ENCODE assay signal across 16 cellular contexts in genomic region chr17:45263477-45263860, GRCh38. TPM values are rescaled to one million over a fixed set of nuclear protein-coding genes. Genes with fewer than 3 reads are reported as not detected.
DNase-seq lines count a peak whose midpoint lies in the region; ATAC-seq and TF ChIP-seq lines count a peak whose summit lies in the region.
"Had no signal": no experiment of that assay in that cellular context is flagged by ENCODE, and none has a peak within 500 bp of the region (broad histone marks: within the 10 kb centered on the region; RNA-seq: fewer than 3 reads in every experiment).

No MANE protein-coding gene starts in this region.

- ATAC-seq in IMR-90 (ENCODE audit: low read depth) (peak; percentile 5; the same call in 1 of the 2 replicates), gastroesophageal sphincter (no peak), PC-3 (no peak), GM18907 (IDR thresholded peaks at IDR 0.05; ENCODE audit: unreplicated experiment) (no peak)

- CTCF ChIA-PET in IMR-90 (lab: Yijun Ruan, JAX): no interaction called here
- CTCF ChIA-PET in PC-3 (lab: Charles Lee): interaction anchor here (0.6 to 1.0 kb wide), 3 partner anchors 10 to 128 kb away, joined by 3 read pairs; partner anchors contain the start of gene ACBD4

- TF ChIP-seq CTCF in IMR-90 (conservative IDR thresholded peaks at IDR 0.05; ENCODE audit: low read depth, low read length) (no peak), gastroesophageal sphincter (IDR thresholded peaks at IDR 0.05) (no peak), osteoblast (IDR thresholded peaks at IDR 0.05; ENCODE audit: extremely low read depth, low read depth, low read length) (no peak), PC-3 (conservative IDR thresholded peaks at IDR 0.05; ENCODE audit: low read depth, low read length) (no peak)

- H3K27me3 ChIP-seq in BLaER1: no peaks in the 10 kb centered on the region
- no peaks in the 10 kb centered on the region for H3K27me3 ChIP-seq in IMR-90 (ENCODE audit: control insufficient read depth, insufficient read depth, low read length)
- no peaks in the 10 kb centered on the region for H3K27me3 ChIP-seq in gastroesophageal sphincter
- peaks cover 4% of the 10 kb centered on the region for H3K27me3 ChIP-seq in osteoblast (ENCODE audit: insufficient read depth, low read length)
- no peaks in the 10 kb centered on the region for H3K27me3 ChIP-seq in PC-3 (ENCODE audit: low read length)
- H3K27me3 ChIP-seq: ascending aorta had no signal

- POLR2A ChIA-PET in IMR-90 (lab: Charles Lee; ENCODE audit: unreplicated experiment) (no interaction called here), PC-3 (lab: Charles Lee; ENCODE audit: unreplicated experiment) (no interaction called here)

- H2AFZ ChIP-seq in IMR-90 (replicated peaks; ENCODE audit: low read length, poor library complexity): no peak overlapping the region
- no peak overlapping the region for H2AFZ ChIP-seq in osteoblast (ENCODE audit: low read length)
- H2AFZ ChIP-seq in PC-3 (ENCODE audit: low read length): no peak overlapping the region

- H3K9me3 ChIP-seq in BLaER1 (no peaks in the 10 kb centered on the region), IMR-90 (ENCODE audit: control insufficient read depth, insufficient read depth, low read length) (no peaks in the 10 kb centered on the region), gastroesophageal sphincter (no peaks in the 10 kb centered on the region), osteoblast (ENCODE audit: low read depth, low read length) (no peaks in the 10 kb centered on the region), PC-3 (ENCODE audit: low read length) (no peaks in the 10 kb centered on the region)
- H3K9me3 ChIP-seq: ascending aorta had no signal

- no peak overlapping the region for H2AK9ac ChIP-seq in IMR-90 (replicated peaks; ENCODE audit: low read depth, low read length, poor library complexity)

- H3K36me3 ChIP-seq in BLaER1: peaks cover 60% of the 10 kb centered on the region
- peaks cover 44% of the 10 kb centered on the region for H3K36me3 ChIP-seq in IMR-90 (ENCODE audit: control insufficient read depth, insufficient read depth, low read length)
- H3K36me3 ChIP-seq in gastroesophageal sphincter: peaks cover 0 to 53% of the 10 kb centered on the region in 2 donors
- peaks cover 48% of the 10 kb centered on the region for H3K36me3 ChIP-seq in osteoblast (ENCODE audit: insufficient read depth, low read length)
- H3K36me3 ChIP-seq in PC-3 (ENCODE audit: low read depth, low read length): peaks cover 39% of the 10 kb centered on the region

- H3K9me2 ChIP-seq in PC-3 (replicated peaks; ENCODE audit: low read length): no peaks in the 10 kb centered on the region

- H4K5ac ChIP-seq in IMR-90 (ENCODE audit: low read depth, low read length): no peak overlapping the region

- no peak overlapping the region for H3K14ac ChIP-seq in IMR-90 (replicated peaks; ENCODE audit: low read depth, low read length)

- DNase-seq in IMR-90: no peak
- DNase-seq in osteoblast (ENCODE audit: insufficient read length, low spot score, missing footprints): peak; percentile 52
- no peak for DNase-seq in PC-3
- DNase-seq in KBM-7: no peak
- no peak for DNase-seq in T1000 (lab: John Stamatoyannopoulos, UW)
- DNase-seq: activated B cell treated with CpG ODN at 0.5 μM for 24 hours; AML-193; DND-41; mammary epithelial cell; NCI-H1105 treated with DMSO at 0.1 percent for 48 hours; occipital lobe; stimulated activated CD4-positive, alpha-beta T cell treated with anti-CD3 and anti-CD28 coated beads, Interleukin-15, amount 100 ng/mL, for 24 hours had no signal

- TF ChIP-seq POLR2A in IMR-90 (IDR thresholded peaks at IDR 0.05; ENCODE audit: low read depth, low read length) (no peak), gastroesophageal sphincter (IDR thresholded peaks at IDR 0.05) (no peak)

- no peak overlapping the region for H2BK5ac ChIP-seq in IMR-90 (ENCODE audit: low read depth, low read length, poor library complexity, severe bottlenecking)

- H3K9me1 ChIP-seq in IMR-90 (ENCODE audit: insufficient read depth, low read length): peaks cover 3% of the 10 kb centered on the region; the same call in 1 of the 2 replicates

- H3K79me2 ChIP-seq in osteoblast (ENCODE audit: insufficient read depth, low read length) (no peaks in the 10 kb centered on the region), PC-3 (ENCODE audit: low read length) (no peaks in the 10 kb centered on the region)

- H3K27ac ChIP-seq in BLaER1 (no peak overlapping the region), IMR-90 (ENCODE audit: insufficient read depth, low read length) (no peak overlapping the region), gastroesophageal sphincter (peak overlapping the region in 3 of 4 donors; percentile 26 to 78 (median 56)), osteoblast (ENCODE audit: low read depth, low read length) (no peak overlapping the region), PC-3 (ENCODE audit: low read length) (no peak overlapping the region)
- H3K27ac ChIP-seq: ascending aorta had no signal

- no peak for TF ChIP-seq EP300 in gastroesophageal sphincter (IDR thresholded peaks at IDR 0.05)

- dilution Hi-C loops in IMR-90 (cut with HindIII; ENCODE audit: low sequenced_read_pairs, unreplicated experiment): no loop called here

- H3K56ac ChIP-seq in IMR-90 (ENCODE audit: extremely low read depth, insufficient read depth, low read length): no peak overlapping the region

- peaks cover 73% of the 10 kb centered on the region for H3K4me1 ChIP-seq in BLaER1
- peaks cover 27% of the 10 kb centered on the region for H3K4me1 ChIP-seq in IMR-90 (ENCODE audit: control insufficient read depth, insufficient read depth, low read length)
- peaks cover 0 to 25% (median 9%) of the 10 kb centered on the region in 3 donors for H3K4me1 ChIP-seq in gastroesophageal sphincter
- peaks cover 31% of the 10 kb centered on the region for H3K4me1 ChIP-seq in osteoblast (ENCODE audit: insufficient read depth, low read length)
- H3K4me1 ChIP-seq in PC-3 (ENCODE audit: insufficient read depth, low read length): peaks cover 26% of the 10 kb centered on the region

- no peak overlapping the region for H4K91ac ChIP-seq in IMR-90 (ENCODE audit: insufficient read depth, low read depth, low read length)

- intact Hi-C loops in IMR-90 (cut with micrococcal nuclease): no loop called here
- intact Hi-C loops in PC-3 (cut with micrococcal nuclease): no loop called here

- no peak overlapping the region for H2BK20ac ChIP-seq in IMR-90 (ENCODE audit: low read depth, low read length)

- WGBS in IMR-90 (ENCODE audit: extremely low coverage in 2 of 2, insufficient read length in 1 of 2), 2 experiments: 100% methylated on average over 3 of the region's 7 CpGs; no CpG with 5 or more reads in 1 of the 2 experiments
- WGBS in gastroesophageal sphincter (ENCODE audit: low coverage in 1 of 2), 2 donors: 100% methylated on average over 2 of the region's 7 CpGs; no CpG with 5 or more reads in 1 of the 2 donors

- no peak overlapping the region for H3K23ac ChIP-seq in IMR-90 (ENCODE audit: low read depth, low read length)

- H3K4me3 ChIP-seq in BLaER1: no peak overlapping the region
- no peak overlapping the region for H3K4me3 ChIP-seq in IMR-90 (ENCODE audit: insufficient read depth, low read depth, low read length)
- H3K4me3 ChIP-seq in gastroesophageal sphincter: no peak overlapping the region
- H3K4me3 ChIP-seq in osteoblast (ENCODE audit: insufficient read depth, low read length): no peak overlapping the region
- no peak overlapping the region for H3K4me3 ChIP-seq in PC-3 (ENCODE audit: low read length)
- H3K4me3 ChIP-seq: ascending aorta had no signal

- BruUV-seq in IMR-90 (replicated peaks; lab: Mats Ljungman, UMichigan) (no TSS peak), PC-3 (replicated peaks; lab: Mats Ljungman, UMichigan) (no TSS peak)

- in situ Hi-C loops in IMR-90 (cut with MboI; ENCODE audit: low sequenced_read_pairs): no loop called here
- in situ Hi-C loops in KBM-7 (cut with MboI; ENCODE audit: low pct_unique_long_range_greater_than_20kb, low sequenced_read_pairs): no loop called here

- no peak for TF ChIP-seq RAD21 in IMR-90 (IDR thresholded peaks at IDR 0.05; ENCODE audit: low read length)

- H2BK120ac ChIP-seq in IMR-90 (ENCODE audit: low read depth, low read length): no peak overlapping the region

- no peaks in the 10 kb centered on the region; a peak in 1 of 4 replicates for H3K79me1 ChIP-seq in IMR-90 (ENCODE audit: low read depth in 1 of 2, low read length in 2 of 2)

- H2BK15ac ChIP-seq in IMR-90 (ENCODE audit: low read depth, low read length): no peak overlapping the region

- H4K20me1 ChIP-seq in BLaER1 (peaks cover 59% of the 10 kb centered on the region), IMR-90 (ENCODE audit: insufficient read depth, low read length) (peaks cover 12% of the 10 kb centered on the region), osteoblast (ENCODE audit: insufficient read depth, low read length) (peaks cover 69% of the 10 kb centered on the region), PC-3 (ENCODE audit: low read length) (no peaks in the 10 kb centered on the region)

- H3K4ac ChIP-seq in IMR-90 (ENCODE audit: low read depth, low read length): no peak overlapping the region

- H3K9ac ChIP-seq in BLaER1: no peak overlapping the region
- H3K9ac ChIP-seq in IMR-90 (ENCODE audit: low read depth, low read length): no peak overlapping the region
- H3K9ac ChIP-seq in PC-3 (ENCODE audit: low read length): no peak overlapping the region

- H3K4me2 ChIP-seq in BLaER1: peak overlapping the region; percentile 96
- no peak overlapping the region for H3K4me2 ChIP-seq in IMR-90 (ENCODE audit: low read depth, low read length)
- H3K4me2 ChIP-seq in osteoblast (ENCODE audit: insufficient read depth, low read length): no peak overlapping the region
- H3K4me2 ChIP-seq in PC-3 (ENCODE audit: low read length): no peak overlapping the region

- peaks cover 4% of the 10 kb centered on the region for H3F3A ChIP-seq in PC-3 (ENCODE audit: low read length, unreplicated experiment)

- no peak overlapping the region for H4K8ac ChIP-seq in IMR-90 (ENCODE audit: low read depth in 2 of 2, low read length in 2 of 2)

- H3K18ac ChIP-seq in IMR-90 (ENCODE audit: low read depth, low read length): no peak overlapping the region

- no peak overlapping the region for H2AK5ac ChIP-seq in IMR-90 (ENCODE audit: low read depth, low read length)

RNA-seq across cellular contexts. Expression of gene SPATA32, which starts 1.6 kb away (rescaled TPM):
- total RNA-seq in IMR-90 (2012; rRNA removed): under 0.01 and 0.18 TPM in 2 replicates
- not detected in 2 replicates for polyA plus RNA-seq in IMR-90 (2012; rRNA removed)
- polyA plus RNA-seq in IMR-90 (2012; cell fraction: cytosol; rRNA removed): not detected in 2 replicates
- 0.09 TPM in 1 of 2 replicates, not detected in the other for polyA plus RNA-seq in IMR-90 (2012; cell fraction: nucleus; rRNA removed; ENCODE audit: low replicate concordance)
- total RNA-seq in gastroesophageal sphincter: not detected
- total RNA-seq in osteoblast: not detected in 2 replicates
- not detected in 2 replicates for total RNA-seq in PC-3 (2014; rRNA removed)
- total RNA-seq: ascending aorta, occipital lobe had no signal
- polyA plus RNA-seq: mammary epithelial cell had no signal

RNA-seq across cellular contexts. Expression of gene FMNL1, which starts 41.8 kb away (rescaled TPM):
- total RNA-seq in IMR-90 (2012; rRNA removed): 0.36 and 0.56 TPM in 2 replicates
- polyA plus RNA-seq in IMR-90 (2012; rRNA removed): 1.4 and 2.3 TPM in 2 replicates
- 4.2 and 5.3 TPM in 2 replicates for polyA plus RNA-seq in IMR-90 (2012; cell fraction: cytosol; rRNA removed)
- polyA plus RNA-seq in IMR-90 (2012; cell fraction: nucleus; rRNA removed; ENCODE audit: low replicate concordance): 10.8 and 12.1 TPM in 2 replicates
- 10 to 100 TPM; 12.0 to 21.9 (median 14.9) TPM for total RNA-seq in gastroesophageal sphincter
- total RNA-seq in osteoblast: 2.7 and 3.6 TPM in 2 replicates
- 8.2 and 14.2 TPM in 2 replicates for total RNA-seq in PC-3 (2014; rRNA removed)

RNA-seq across cellular contexts. Expression of gene MAP3K14, which starts 53.4 kb away (rescaled TPM):
- 3.6 and 4.1 TPM in 2 replicates for total RNA-seq in IMR-90 (2012; rRNA removed)
- polyA plus RNA-seq in IMR-90 (2012; rRNA removed): 19.9 and 21.7 TPM in 2 replicates
- polyA plus RNA-seq in IMR-90 (2012; cell fraction: cytosol; rRNA removed): 11.1 and 15.2 TPM in 2 replicates
- polyA plus RNA-seq in IMR-90 (2012; cell fraction: nucleus; rRNA removed; ENCODE audit: low replicate concordance): 52.0 and 95.3 TPM in 2 replicates
- 10 to 100 TPM in 3 of 4 donors, 1 to 10 TPM in 1; 8.5 to 17.5 (median 13.5) TPM for total RNA-seq in gastroesophageal sphincter
- total RNA-seq in osteoblast: 2.7 and 3.6 TPM in 2 replicates
- 15.9 and 16.8 TPM in 2 replicates for total RNA-seq in PC-3 (2014; rRNA removed)

Comparison
In these comparisons a context has a peak if more than half of its experiments do, and no peak if none do; other contexts are left out.
1. H3K27ac ChIP-seq: peak in gastroesophageal sphincter (3 of 4); none in BLaER1 (single experiment), IMR-90 (single experiment), osteoblast (single experiment) and PC-3 (single experiment).